1 cellular context compared by ENCODE assay signal in the genomic region with DNA sequence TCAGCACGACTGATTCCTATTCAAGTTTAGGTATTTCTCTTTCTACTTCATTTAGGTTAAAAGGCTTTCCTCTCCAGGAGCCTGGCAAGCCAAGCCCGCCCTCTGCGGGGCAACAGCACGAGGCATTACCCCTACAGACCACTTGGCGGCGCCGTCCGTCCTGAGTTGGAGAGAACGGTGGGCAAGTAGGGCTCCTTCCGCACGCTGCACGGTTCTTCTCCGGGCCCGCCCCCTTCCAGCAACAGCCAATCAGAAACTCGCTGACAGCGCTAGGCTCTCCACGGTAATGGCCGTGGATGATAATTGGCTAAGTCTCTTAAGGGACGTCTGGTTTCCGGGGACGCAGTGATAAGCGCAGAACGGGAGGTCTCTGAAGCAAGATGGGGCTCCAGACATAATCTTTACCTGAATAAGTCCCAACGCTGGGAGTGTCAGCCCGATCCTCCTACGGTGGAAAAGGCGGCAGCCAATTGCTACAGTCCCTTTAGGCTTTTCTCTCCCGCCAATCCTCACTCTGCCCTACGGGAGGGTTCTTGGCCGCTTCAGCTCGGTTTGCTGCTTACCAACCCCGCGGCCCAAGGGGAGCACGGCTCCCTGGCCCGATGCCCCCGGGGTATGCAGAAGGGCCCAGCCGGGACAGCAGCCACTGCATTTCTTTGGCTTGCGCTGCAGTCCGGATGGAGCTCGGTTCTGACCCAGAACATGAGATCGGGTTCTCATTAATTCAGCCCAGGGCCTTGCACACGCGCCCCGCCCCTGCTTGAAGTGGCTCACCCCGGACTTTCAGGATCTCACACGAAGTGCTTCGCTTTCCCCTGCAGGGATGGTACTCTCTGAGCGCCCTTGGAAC.
TF ChIP-seq lines count a peak whose summit lies in the region.

No MANE protein-coding gene starts in this region.

TF ChIP-seq in HepG2, 621 proteins besides CTCF, POLR2A, EP300 and RAD21 (continued from another document and continues in another):
- no peak for TF ChIP-seq PCBP1 (IDR thresholded peaks at IDR 0.05; ENCODE audit: borderline replicate concordance, low read depth, low read length)
- TF ChIP-seq NRL (CRISPR knock-in tag; IDR thresholded peaks at IDR 0.05; ENCODE audit: borderline replicate concordance): peak; percentile 74; the same call in 1 of the 2 replicates
- TF ChIP-seq, protein P1, sequence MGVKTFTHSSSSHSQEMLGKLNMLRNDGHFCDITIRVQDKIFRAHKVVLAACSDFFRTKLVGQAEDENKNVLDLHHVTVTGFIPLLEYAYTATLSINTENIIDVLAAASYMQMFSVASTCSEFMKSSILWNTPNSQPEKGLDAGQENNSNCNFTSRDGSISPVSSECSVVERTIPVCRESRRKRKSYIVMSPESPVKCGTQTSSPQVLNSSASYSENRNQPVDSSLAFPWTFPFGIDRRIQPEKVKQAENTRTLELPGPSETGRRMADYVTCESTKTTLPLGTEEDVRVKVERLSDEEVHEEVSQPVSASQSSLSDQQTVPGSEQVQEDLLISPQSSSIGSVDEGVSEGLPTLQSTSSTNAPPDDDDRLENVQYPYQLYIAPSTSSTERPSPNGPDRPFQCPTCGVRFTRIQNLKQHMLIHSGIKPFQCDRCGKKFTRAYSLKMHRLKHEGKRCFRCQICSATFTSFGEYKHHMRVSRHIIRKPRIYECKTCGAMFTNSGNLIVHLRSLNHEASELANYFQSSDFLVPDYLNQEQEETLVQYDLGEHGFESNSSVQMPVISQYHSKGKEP (CRISPR knock-in tag; IDR thresholded peaks at IDR 0.05): no peak
- peak; percentile 76; the same call in 1 of the 2 replicates for TF ChIP-seq ATAD3A (CRISPR knock-in tag; IDR thresholded peaks at IDR 0.05)
- TF ChIP-seq ZNF18 (CRISPR knock-in tag; IDR thresholded peaks at IDR 0.05; ENCODE audit: insufficient replicate concordance): peak; percentile 62
- TF ChIP-seq YEATS4 (CRISPR knock-in tag; IDR thresholded peaks at IDR 0.05; ENCODE audit: borderline replicate concordance): peak; percentile 30; the same call in 1 of the 2 replicates
- TF ChIP-seq ZNF598 (CRISPR knock-in tag; IDR thresholded peaks at IDR 0.05; ENCODE audit: borderline replicate concordance): peak; percentile 99
- TF ChIP-seq, protein P2, sequence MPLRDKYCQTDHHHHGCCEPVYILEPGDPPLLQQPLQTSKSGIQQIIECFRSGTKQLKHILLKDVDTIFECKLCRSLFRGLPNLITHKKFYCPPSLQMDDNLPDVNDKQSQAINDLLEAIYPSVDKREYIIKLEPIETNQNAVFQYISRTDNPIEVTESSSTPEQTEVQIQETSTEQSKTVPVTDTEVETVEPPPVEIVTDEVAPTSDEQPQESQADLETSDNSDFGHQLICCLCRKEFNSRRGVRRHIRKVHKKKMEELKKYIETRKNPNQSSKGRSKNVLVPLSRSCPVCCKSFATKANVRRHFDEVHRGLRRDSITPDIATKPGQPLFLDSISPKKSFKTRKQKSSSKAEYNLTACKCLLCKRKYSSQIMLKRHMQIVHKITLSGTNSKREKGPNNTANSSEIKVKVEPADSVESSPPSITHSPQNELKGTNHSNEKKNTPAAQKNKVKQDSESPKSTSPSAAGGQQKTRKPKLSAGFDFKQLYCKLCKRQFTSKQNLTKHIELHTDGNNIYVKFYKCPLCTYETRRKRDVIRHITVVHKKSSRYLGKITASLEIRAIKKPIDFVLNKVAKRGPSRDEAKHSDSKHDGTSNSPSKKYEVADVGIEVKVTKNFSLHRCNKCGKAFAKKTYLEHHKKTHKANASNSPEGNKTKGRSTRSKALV (CRISPR knock-in tag; IDR thresholded peaks at IDR 0.05): 0 out of 2 replicates have a peak, but pooled peaks have one; percentile 11
- no peak for TF ChIP-seq ZNF484 (CRISPR knock-in tag; IDR thresholded peaks at IDR 0.05; ENCODE audit: borderline replicate concordance, low read depth)
- no peak for TF ChIP-seq PRPF4 (IDR thresholded peaks at IDR 0.05; ENCODE audit: low read depth, low read length, poor library complexity, severe bottlenecking)
- TF ChIP-seq IKZF4 (CRISPR knock-in tag; IDR thresholded peaks at IDR 0.05; ENCODE audit: borderline replicate concordance, low read depth, not compliant biosample characterization): peak; percentile 40
- peak; percentile 84; the same call in 1 of the 2 replicates for TF ChIP-seq KDM5B (CRISPR knock-in tag; IDR thresholded peaks at IDR 0.05; ENCODE audit: borderline replicate concordance)
- TF ChIP-seq, protein P3, sequence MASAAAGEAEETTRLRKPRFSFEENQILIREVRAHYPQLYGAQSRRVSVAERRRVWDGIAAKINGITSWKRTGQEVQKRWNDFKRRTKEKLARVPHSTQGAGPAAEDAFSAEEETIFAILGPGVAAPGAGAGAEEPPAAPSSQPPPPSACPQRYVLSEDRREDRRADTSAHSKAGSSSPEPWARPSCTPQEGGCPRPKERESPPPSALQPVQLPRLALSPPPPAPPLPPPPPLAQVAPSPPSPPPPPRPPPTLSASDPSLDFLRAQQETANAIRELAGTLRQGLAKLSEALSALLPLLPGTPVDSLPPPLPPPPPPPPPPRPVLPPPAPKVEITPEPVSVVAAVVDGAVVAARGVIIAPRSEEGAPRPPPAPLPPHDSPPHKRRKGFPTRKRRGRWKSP (CRISPR knock-in tag; IDR thresholded peaks at IDR 0.05): peak; percentile 54; the same call in 1 of the 2 replicates
- TF ChIP-seq, protein P4, sequence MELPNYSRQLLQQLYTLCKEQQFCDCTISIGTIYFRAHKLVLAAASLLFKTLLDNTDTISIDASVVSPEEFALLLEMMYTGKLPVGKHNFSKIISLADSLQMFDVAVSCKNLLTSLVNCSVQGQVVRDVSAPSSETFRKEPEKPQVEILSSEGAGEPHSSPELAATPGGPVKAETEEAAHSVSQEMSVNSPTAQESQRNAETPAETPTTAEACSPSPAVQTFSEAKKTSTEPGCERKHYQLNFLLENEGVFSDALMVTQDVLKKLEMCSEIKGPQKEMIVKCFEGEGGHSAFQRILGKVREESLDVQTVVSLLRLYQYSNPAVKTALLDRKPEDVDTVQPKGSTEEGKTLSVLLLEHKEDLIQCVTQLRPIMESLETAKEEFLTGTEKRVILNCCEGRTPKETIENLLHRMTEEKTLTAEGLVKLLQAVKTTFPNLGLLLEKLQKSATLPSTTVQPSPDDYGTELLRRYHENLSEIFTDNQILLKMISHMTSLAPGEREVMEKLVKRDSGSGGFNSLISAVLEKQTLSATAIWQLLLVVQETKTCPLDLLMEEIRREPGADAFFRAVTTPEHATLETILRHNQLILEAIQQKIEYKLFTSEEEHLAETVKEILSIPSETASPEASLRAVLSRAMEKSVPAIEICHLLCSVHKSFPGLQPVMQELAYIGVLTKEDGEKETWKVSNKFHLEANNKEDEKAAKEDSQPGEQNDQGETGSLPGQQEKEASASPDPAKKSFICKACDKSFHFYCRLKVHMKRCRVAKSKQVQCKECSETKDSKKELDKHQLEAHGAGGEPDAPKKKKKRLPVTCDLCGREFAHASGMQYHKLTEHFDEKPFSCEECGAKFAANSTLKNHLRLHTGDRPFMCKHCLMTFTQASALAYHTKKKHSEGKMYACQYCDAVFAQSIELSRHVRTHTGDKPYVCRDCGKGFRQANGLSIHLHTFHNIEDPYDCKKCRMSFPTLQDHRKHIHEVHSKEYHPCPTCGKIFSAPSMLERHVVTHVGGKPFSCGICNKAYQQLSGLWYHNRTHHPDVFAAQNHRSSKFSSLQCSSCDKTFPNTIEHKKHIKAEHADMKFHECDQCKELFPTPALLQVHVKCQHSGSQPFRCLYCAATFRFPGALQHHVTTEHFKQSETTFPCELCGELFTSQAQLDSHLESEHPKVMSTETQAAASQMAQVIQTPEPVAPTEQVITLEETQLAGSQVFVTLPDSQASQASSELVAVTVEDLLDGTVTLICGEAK (IDR thresholded peaks at IDR 0.05): no peak
- TF ChIP-seq, protein P4 (CRISPR knock-in tag; IDR thresholded peaks at IDR 0.05): 0 out of 2 replicates have a peak, but pooled peaks have one; percentile 26
- TF ChIP-seq NAIF1 (CRISPR knock-in tag; IDR thresholded peaks at IDR 0.05; ENCODE audit: borderline replicate concordance): peak; percentile 78; the same call in 1 of the 2 replicates
- no peak for TF ChIP-seq CSRNP2 (CRISPR knock-in tag; conservative IDR thresholded peaks at IDR 0.05; ENCODE audit: low read depth)
- TF ChIP-seq ZBTB1 (CRISPR knock-in tag; IDR thresholded peaks at IDR 0.05; ENCODE audit: borderline replicate concordance): no peak
- TF ChIP-seq FOXM1 (CRISPR knock-in tag; IDR thresholded peaks at IDR 0.05): no peak
- TF ChIP-seq, protein P5, sequence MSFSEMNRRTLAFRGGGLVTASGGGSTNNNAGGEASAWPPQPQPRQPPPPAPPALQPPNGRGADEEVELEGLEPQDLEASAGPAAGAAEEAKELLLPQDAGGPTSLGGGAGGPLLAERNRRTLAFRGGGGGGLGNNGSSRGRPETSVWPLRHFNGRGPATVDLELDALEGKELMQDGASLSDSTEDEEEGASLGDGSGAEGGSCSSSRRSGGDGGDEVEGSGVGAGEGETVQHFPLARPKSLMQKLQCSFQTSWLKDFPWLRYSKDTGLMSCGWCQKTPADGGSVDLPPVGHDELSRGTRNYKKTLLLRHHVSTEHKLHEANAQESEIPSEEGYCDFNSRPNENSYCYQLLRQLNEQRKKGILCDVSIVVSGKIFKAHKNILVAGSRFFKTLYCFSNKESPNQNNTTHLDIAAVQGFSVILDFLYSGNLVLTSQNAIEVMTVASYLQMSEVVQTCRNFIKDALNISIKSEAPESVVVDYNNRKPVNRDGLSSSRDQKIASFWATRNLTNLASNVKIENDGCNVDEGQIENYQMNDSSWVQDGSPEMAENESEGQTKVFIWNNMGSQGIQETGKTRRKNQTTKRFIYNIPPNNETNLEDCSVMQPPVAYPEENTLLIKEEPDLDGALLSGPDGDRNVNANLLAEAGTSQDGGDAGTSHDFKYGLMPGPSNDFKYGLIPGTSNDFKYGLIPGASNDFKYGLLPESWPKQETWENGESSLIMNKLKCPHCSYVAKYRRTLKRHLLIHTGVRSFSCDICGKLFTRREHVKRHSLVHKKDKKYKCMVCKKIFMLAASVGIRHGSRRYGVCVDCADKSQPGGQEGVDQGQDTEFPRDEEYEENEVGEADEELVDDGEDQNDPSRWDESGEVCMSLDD (CRISPR knock-in tag; IDR thresholded peaks at IDR 0.05; ENCODE audit: borderline replicate concordance): no peak; the same call in 1 of the 2 replicates
- TF ChIP-seq, protein P6, sequence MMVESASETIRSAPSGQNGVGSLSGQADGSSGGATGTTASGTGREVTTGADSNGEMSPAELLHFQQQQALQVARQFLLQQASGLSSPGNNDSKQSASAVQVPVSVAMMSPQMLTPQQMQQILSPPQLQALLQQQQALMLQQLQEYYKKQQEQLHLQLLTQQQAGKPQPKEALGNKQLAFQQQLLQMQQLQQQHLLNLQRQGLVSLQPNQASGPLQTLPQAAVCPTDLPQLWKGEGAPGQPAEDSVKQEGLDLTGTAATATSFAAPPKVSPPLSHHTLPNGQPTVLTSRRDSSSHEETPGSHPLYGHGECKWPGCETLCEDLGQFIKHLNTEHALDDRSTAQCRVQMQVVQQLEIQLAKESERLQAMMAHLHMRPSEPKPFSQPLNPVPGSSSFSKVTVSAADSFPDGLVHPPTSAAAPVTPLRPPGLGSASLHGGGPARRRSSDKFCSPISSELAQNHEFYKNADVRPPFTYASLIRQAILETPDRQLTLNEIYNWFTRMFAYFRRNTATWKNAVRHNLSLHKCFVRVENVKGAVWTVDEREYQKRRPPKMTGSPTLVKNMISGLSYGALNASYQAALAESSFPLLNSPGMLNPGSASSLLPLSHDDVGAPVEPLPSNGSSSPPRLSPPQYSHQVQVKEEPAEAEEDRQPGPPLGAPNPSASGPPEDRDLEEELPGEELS (CRISPR knock-in tag; IDR thresholded peaks at IDR 0.05): peak; percentile 60; the same call in 1 of the 2 replicates
- TF ChIP-seq ZNF530 (CRISPR knock-in tag; IDR thresholded peaks at IDR 0.05; ENCODE audit: low read depth): no peak
- TF ChIP-seq ZNF382 (CRISPR knock-in tag; IDR thresholded peaks at IDR 0.05; ENCODE audit: borderline replicate concordance): no peak
- TF ChIP-seq ARNTL (CRISPR knock-in tag; IDR thresholded peaks at IDR 0.05): no peak
- peak; percentile 66 for TF ChIP-seq GABPA (IDR thresholded peaks at IDR 0.05; ENCODE audit: low read depth, low read length)
- peak; percentile 91 for TF ChIP-seq GABPA (CRISPR knock-in tag; IDR thresholded peaks at IDR 0.05; ENCODE audit: low read depth)
